Comparison of ENCODE assay signal across 22 cellular contexts in the genomic region with DNA sequence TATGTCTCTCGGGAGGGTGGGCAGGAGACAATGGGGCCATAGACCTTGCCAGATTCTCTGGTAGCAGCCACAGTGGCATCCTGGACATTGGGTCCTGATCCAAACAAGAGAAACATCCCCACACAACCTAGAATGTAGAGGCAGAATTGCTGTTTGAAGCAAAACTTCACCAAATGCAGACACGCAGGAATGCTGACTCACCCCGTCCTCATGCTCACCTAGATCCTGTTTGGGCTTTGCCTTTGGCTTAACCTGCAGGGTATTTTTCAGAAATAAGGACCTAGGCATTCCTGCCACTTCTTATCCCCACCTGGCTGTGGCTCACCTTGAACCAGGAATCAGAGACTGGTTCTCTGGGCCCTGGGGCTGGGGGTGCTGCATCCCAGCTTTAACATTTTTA. TPM values are rescaled to one million over a fixed set of nuclear protein-coding genes. Genes with fewer than 3 reads are reported as not detected.
A peak's percentile ranks its signal among the peaks of the same experiment; 100 is the strongest.
DNase-seq lines count a peak whose midpoint lies in the region; ATAC-seq, FAIRE-seq and TF ChIP-seq lines count a peak whose summit lies in the region.
"Had no signal": no experiment of that assay in that cellular context is flagged by ENCODE, and none has a peak within 500 bp of the region (broad histone marks: within the 10 kb centered on the region; RNA-seq: fewer than 3 reads in every experiment).

No MANE protein-coding gene starts in this region.

- H3K27ac Mint-ChIP-seq in GM23338, result peak overlapping the region; percentile 73
- H3K27ac Mint-ChIP-seq: B cell, H9 had no signal

- H2AFZ ChIP-seq in GM23338, result no peak overlapping the region

- 0 out of 2 replicates have a peak, but pooled peaks cover 3% of the 10 kb centered on the region for H3K27me3 ChIP-seq in GM23338 (ENCODE audit: insufficient read depth)
- no peaks in the 10 kb centered on the region for H3K27me3 ChIP-seq in bronchial epithelial cell (ENCODE audit: control insufficient read depth, insufficient read depth, low read length)
- H3K27me3 ChIP-seq: MG63 had no signal

- no peak overlapping the region for H3K4me3 Mint-ChIP-seq in GM23338
- H3K4me3 Mint-ChIP-seq: B cell; CD4-positive, alpha-beta memory T cell; H9 had no signal

- H3K9me2 ChIP-seq in GM23338 (ENCODE audit: insufficient read depth), result no peaks in the 10 kb centered on the region

- H3K27me3 Mint-ChIP-seq in GM23338 (ENCODE audit: insufficient read depth, low read depth, poor library complexity), result peaks cover 18% of the 10 kb centered on the region
- H3K27me3 Mint-ChIP-seq: B cell; CD4-positive, alpha-beta memory T cell had no signal

- ATAC-seq in GM23338, result no peak
- ATAC-seq: SK-N-SH treated with all-trans-retinoic acid at 6 μM for 48 hours had no signal

- H3K4me3 ChIP-seq in GM23338 (no peak overlapping the region), bronchial epithelial cell (ENCODE audit: low read depth, low read length) (no peak overlapping the region)
- H3K4me3 ChIP-seq: MG63 had no signal

- no peak for TF ChIP-seq CTCF in GM23338 (conservative IDR thresholded peaks at IDR 0.05; ENCODE audit: low read depth in 2 of 2)
- TF ChIP-seq CTCF in bronchial epithelial cell (IDR thresholded peaks at IDR 0.05; ENCODE audit: insufficient read depth, low read length, severe bottlenecking), result no peak

- H3K4me1 Mint-ChIP-seq in GM23338, result 0 out of 3 replicates have a peak, but pooled peaks cover 4% of the 10 kb centered on the region

- no peak for FAIRE-seq in bronchial epithelial cell (lab: Jason Lieb, UNC)

- H3K4me2 ChIP-seq in GM23338, result no peak overlapping the region

- peaks cover 21% of the 10 kb centered on the region; the same call in 1 of the 2 replicates for H3F3A ChIP-seq in GM23338 (replicated peaks; ENCODE audit: low read depth)

- H3K36me3 Mint-ChIP-seq in GM23338 (ENCODE audit: low read depth), result peaks cover 71% of the 10 kb centered on the region

- H3K36me3 ChIP-seq in GM23338 (ENCODE audit: insufficient read depth) (peaks cover 30% of the 10 kb centered on the region), bronchial epithelial cell (ENCODE audit: control insufficient read depth, insufficient read depth, low read length) (peaks cover 35% of the 10 kb centered on the region)

- peaks cover 8% of the 10 kb centered on the region for H4K20me1 ChIP-seq in GM23338 (replicated peaks; ENCODE audit: insufficient read depth)

- H3K4me1 ChIP-seq in GM23338 (ENCODE audit: insufficient read depth), result no peaks in the 10 kb centered on the region; the same call in 1 of the 2 replicates

- peaks cover 8% of the 10 kb centered on the region; the same call in 2 of the 3 replicates for H3K9me3 Mint-ChIP-seq in GM23338
- H3K9me3 Mint-ChIP-seq: CD4-positive, alpha-beta memory T cell had no signal

- H3K79me2 ChIP-seq in GM23338 (replicated peaks; ENCODE audit: insufficient read depth), result peaks cover 5% of the 10 kb centered on the region

- no peak overlapping the region for H3K27ac ChIP-seq in GM23338 (ENCODE audit: low read depth)

- peak; percentile 24 for DNase-seq in DMS53 (lab: John Stamatoyannopoulos, UW)
- no peak for DNase-seq in DMS53 treated with DMSO at 0.1 percent for 48 hours (lab: John Stamatoyannopoulos, UW; ENCODE audit: unreplicated experiment)
- no peak for DNase-seq in GM23338 (ENCODE audit: low spot score)
- peak; percentile 36 for DNase-seq in bronchial epithelial cell (ENCODE audit: low read depth)
- DNase-seq in cortex of kidney (lab: John Stamatoyannopoulos, UW), result no peak
- no peak for DNase-seq in stimulated activated CD4-positive, alpha-beta T cell treated with anti-CD3 and anti-CD28 coated beads, Interleukin-4, amount 100 ng/mL, for 24 hours
- DNase-seq: 8988T; CD4-positive, alpha-beta memory T cell; H9; IMR-90; Kasumi-1; MG63; NCI-H1048; NCI-H1436; NCI-H1930; NCI-H226; NCI-H524; NCI-H82; RPMI8226; SIG-M5 had no signal

TF ChIP-seq in GM23338, 12 proteins besides CTCF, POLR2A, EP300 and RAD21 (continues in another document):
- TF ChIP-seq ETS1 (IDR thresholded peaks at IDR 0.05), result no peak
- TF ChIP-seq ZNF331 (CRISPR knock-in tag; IDR thresholded peaks at IDR 0.05; ENCODE audit: low read depth), result no peak
- no peak for TF ChIP-seq JUNB (IDR thresholded peaks at IDR 0.05; ENCODE audit: unreplicated experiment)
- TF ChIP-seq NANOG (IDR thresholded peaks at IDR 0.05; ENCODE audit: borderline replicate concordance), result no peak
- TF ChIP-seq EZH2 (IDR thresholded peaks at IDR 0.05; ENCODE audit: low read depth, unreplicated experiment), result no peak
- no peak for TF ChIP-seq STAT1 (IDR thresholded peaks at IDR 0.05; ENCODE audit: unreplicated experiment)

RNA-seq across cellular contexts. Expression of gene TBC1D17, which starts 7.3 kb away (rescaled TPM):
- total RNA-seq in GM23338 (2014; rRNA removed; shearing (Covaris generic)), result 12.1 and 19.3 TPM in 2 replicates
- 39.5 and 43.1 TPM in 2 replicates for polyA plus RNA-seq in GM23338 (2016; fragmentation: Nextera tagmentation; extraction: Ambion mirVana)
- total RNA-seq in bronchial epithelial cell, result 2.1 and 3.1 TPM in 2 replicates

RNA-seq across cellular contexts. Expression of gene AKT1S1, which starts 7.6 kb away (rescaled TPM):
- total RNA-seq in GM23338 (2014; rRNA removed; shearing (Covaris generic)), result 15.7 and 21.5 TPM in 2 replicates
- 28.0 and 28.6 TPM in 2 replicates for polyA plus RNA-seq in GM23338 (2016; fragmentation: Nextera tagmentation; extraction: Ambion mirVana)
- 3.7 and 7.4 TPM in 2 replicates for total RNA-seq in bronchial epithelial cell

RNA-seq across cellular contexts. Expression of gene IL4I1, which starts 11.9 kb away (rescaled TPM):
- total RNA-seq in GM23338 (2014; rRNA removed; shearing (Covaris generic)), result 0.50 and 0.69 TPM in 2 replicates
- 0.57 and 0.60 TPM in 2 replicates for polyA plus RNA-seq in GM23338 (2016; fragmentation: Nextera tagmentation; extraction: Ambion mirVana)
- under 0.01 and 0.26 TPM in 2 replicates for total RNA-seq in bronchial epithelial cell

RNA-seq across cellular contexts. Expression of gene PNKP, which starts 17.4 kb away (rescaled TPM):
- 81.4 and 99.6 TPM in 2 replicates for total RNA-seq in GM23338 (2014; rRNA removed; shearing (Covaris generic))
- polyA plus RNA-seq in GM23338 (2016; fragmentation: Nextera tagmentation; extraction: Ambion mirVana), result 109 and 112 TPM in 2 replicates
- 26.8 and 37.9 TPM in 2 replicates for total RNA-seq in bronchial epithelial cell

RNA-seq across cellular contexts. Expression of gene PTOV1, which starts 33.8 kb away (rescaled TPM):
- 194 and 209 TPM in 2 replicates for total RNA-seq in GM23338 (2014; rRNA removed; shearing (Covaris generic))
- 188 and 225 TPM in 2 replicates for polyA plus RNA-seq in GM23338 (2016; fragmentation: Nextera tagmentation; extraction: Ambion mirVana)
- total RNA-seq in bronchial epithelial cell, result 20.5 and 23.6 TPM in 2 replicates

Comparison
In these comparisons a context has a peak if more than half of its experiments do, and no peak if none do; other contexts are left out.
1. DNase-seq: peak in DMS53 (single experiment) and bronchial epithelial cell (single experiment); none in DMS53 treated with DMSO at 0.1 percent for 48 hours (single experiment), GM23338 (single experiment), cortex of kidney (single experiment) and stimulated activated CD4-positive, alpha-beta T cell treated with anti-CD3 and anti-CD28 coated beads, Interleukin-4, amount 100 ng/mL, for 24 hours (single experiment).